In genomic region chr17:3952186-3952585, GRCh38 we compare ENCODE assay signal across 19 cellular contexts. TPM values are rescaled to one million over a fixed set of nuclear protein-coding genes. Genes with fewer than 3 reads are reported as not detected.
DNase-seq lines count a peak whose midpoint lies in the region; ATAC-seq and TF ChIP-seq lines count a peak whose summit lies in the region.
"Had no signal": no experiment of that assay in that cellular context is flagged by ENCODE, and none has a peak within 500 bp of the region (broad histone marks: within the 10 kb centered on the region; RNA-seq: fewer than 3 reads in every experiment).

No MANE protein-coding gene starts in this region.

- peak overlapping the region; percentile 83 for H3K27ac Mint-ChIP-seq in activated naive CD4-positive, alpha-beta T cell treated with anti-CD3 and anti-CD28 coated beads, Interleukin-2, amount 50 U/mL, for 24 hours
- H3K27ac Mint-ChIP-seq in IgD-negative memory B cell = peak overlapping the region in 2 of 3 donors; percentile 51 to 92
- peak overlapping the region; percentile 32; the same call in 1 of the 2 replicates for H3K27ac Mint-ChIP-seq in WTC11

- no peak overlapping the region for H3K4me3 Mint-ChIP-seq in activated naive CD4-positive, alpha-beta T cell treated with anti-CD3 and anti-CD28 coated beads, Interleukin-2, amount 50 U/mL, for 24 hours
- H3K4me3 Mint-ChIP-seq in IgD-negative memory B cell = no peak overlapping the region
- no peak overlapping the region for H3K4me3 Mint-ChIP-seq in WTC11
- H3K4me3 Mint-ChIP-seq: CD4-positive, CD25-positive, alpha-beta regulatory T cell; CD8-positive, alpha-beta memory T cell; H9 had no signal

- no peaks in the 10 kb centered on the region for H3K9me3 Mint-ChIP-seq in activated naive CD4-positive, alpha-beta T cell treated with anti-CD3 and anti-CD28 coated beads, Interleukin-2, amount 50 U/mL, for 24 hours
- H3K9me3 Mint-ChIP-seq in IgD-negative memory B cell (no peaks in the 10 kb centered on the region), WTC11 (no peaks in the 10 kb centered on the region)
- H3K9me3 Mint-ChIP-seq: CD4-positive, CD25-positive, alpha-beta regulatory T cell; CD8-positive, alpha-beta memory T cell; H9 had no signal

- POLR2A ChIA-PET in WTC11 (lab: Charles Lee) = no interaction called here

- TF ChIP-seq CTCF in WTC11 (IDR thresholded peaks at IDR 0.05) = no peak

- no peak for DNase-seq in activated naive CD4-positive, alpha-beta T cell treated with anti-CD3 and anti-CD28 coated beads, Interleukin-2, amount 50 U/mL, for 16 hours
- no peak for DNase-seq in WTC11 (ENCODE audit: low spot score)
- DNase-seq in mesenteric fat pad (ENCODE audit: low spot score) = peak; percentile 84
- no peak for DNase-seq in T-helper 1 cell
- DNase-seq: BE2C; C1 segment of cervical spinal cord; CD4-positive, CD25-positive, alpha-beta regulatory T cell; CD8-positive, alpha-beta memory T cell; COR-L47; DMS 273 treated with DMSO at 0.1 percent for 48 hours; DMS53; DND-41; EL; H9 had no signal

- H3K27me3 Mint-ChIP-seq in activated naive CD4-positive, alpha-beta T cell treated with anti-CD3 and anti-CD28 coated beads, Interleukin-2, amount 50 U/mL, for 24 hours = no peaks in the 10 kb centered on the region
- H3K27me3 Mint-ChIP-seq in IgD-negative memory B cell (no peaks in the 10 kb centered on the region), WTC11 (ENCODE audit: low read depth) (no peaks in the 10 kb centered on the region)
- H3K27me3 Mint-ChIP-seq: CD4-positive, CD25-positive, alpha-beta regulatory T cell; CD8-positive, alpha-beta memory T cell had no signal

- CTCF ChIA-PET in WTC11 (lab: Charles Lee) = no interaction called here

- peaks cover 13% of the 10 kb centered on the region for H3K4me1 Mint-ChIP-seq in activated naive CD4-positive, alpha-beta T cell treated with anti-CD3 and anti-CD28 coated beads, Interleukin-2, amount 50 U/mL, for 24 hours
- peaks cover 10 to 13% (median 12%) of the 10 kb centered on the region in 3 donors for H3K4me1 Mint-ChIP-seq in IgD-negative memory B cell
- peaks cover 25% of the 10 kb centered on the region for H3K4me1 Mint-ChIP-seq in WTC11

- ATAC-seq in WTC11 = no peak
- ATAC-seq in activated CD4-positive, CD25-positive, alpha-beta regulatory T cell treated with anti-CD3 and anti-CD28 coated beads, Interleukin-2, amount 50 U/mL, for 24 hours = no peak
- ATAC-seq: GM12878 had no signal

- peaks cover 3% of the 10 kb centered on the region for H3K36me3 Mint-ChIP-seq in activated naive CD4-positive, alpha-beta T cell treated with anti-CD3 and anti-CD28 coated beads, Interleukin-2, amount 50 U/mL, for 24 hours
- H3K36me3 Mint-ChIP-seq in IgD-negative memory B cell (peaks cover under 1% of the 10 kb centered on the region), WTC11 (no peaks in the 10 kb centered on the region; the same call in 1 of the 2 replicates)

TF ChIP-seq in WTC11, 78 proteins besides CTCF, POLR2A, EP300 and RAD21:
- TF ChIP-seq TCF7 (CRISPR knock-in tag; IDR thresholded peaks at IDR 0.05; ENCODE audit: low read depth) = no peak
- no peak for TF ChIP-seq MLX (CRISPR knock-in tag; IDR thresholded peaks at IDR 0.05)
- no peak for TF ChIP-seq SP1 (CRISPR knock-in tag; conservative IDR thresholded peaks at IDR 0.05)
- TF ChIP-seq ZMAT4 (CRISPR knock-in tag; IDR thresholded peaks at IDR 0.05) = no peak
- no peak for TF ChIP-seq TEAD4 (CRISPR knock-in tag; IDR thresholded peaks at IDR 0.05)
- no peak for TF ChIP-seq ZNF425 (CRISPR knock-in tag; conservative IDR thresholded peaks at IDR 0.05)
- TF ChIP-seq JUN (CRISPR knock-in tag; IDR thresholded peaks at IDR 0.05) = no peak
TF ChIP-seq in WTC11: peak in this region for 0.

RNA-seq across cellular contexts. Expression of gene ATP2A3, which starts 12.1 kb away (rescaled TPM):
- polyA plus RNA-seq in IgD-negative memory B cell = 155 TPM
- total RNA-seq in WTC11 (2021) (35.6 to 39.1 TPM (median 37.8 TPM) in 3 replicates), mesenteric fat pad (9.7 TPM)

RNA-seq across cellular contexts. Expression of gene P2RX1, which starts 35.9 kb away (rescaled TPM):
- 2.4 TPM for polyA plus RNA-seq in IgD-negative memory B cell
- total RNA-seq in WTC11 (2021) = 0.07 TPM in 1 of 3 replicates, not detected in the others
- total RNA-seq in mesenteric fat pad = 2.3 TPM
- total RNA-seq: G401, H9 had no signal
- polyA plus RNA-seq: CD4-positive, CD25-positive, alpha-beta regulatory T cell; CD8-positive, alpha-beta memory T cell had no signal

RNA-seq across cellular contexts. Expression of gene CAMKK1, which starts 59.3 kb away (rescaled TPM):
- 0.53 TPM for polyA plus RNA-seq in IgD-negative memory B cell
- 8.0 to 9.6 TPM (median 8.7 TPM) in 3 replicates for total RNA-seq in WTC11 (2021)
- 4.9 TPM for total RNA-seq in mesenteric fat pad

Comparison
In these comparisons a context has a peak if more than half of its experiments do, and no peak if none do; other contexts are left out.
1. H3K27ac Mint-ChIP-seq: peak in every context shown above with its lines; median percentile 83 in activated naive CD4-positive, alpha-beta T cell treated with anti-CD3 and anti-CD28 coated beads, Interleukin-2, amount 50 U/mL, for 24 hours; 72 in IgD-negative memory B cell; 32 in WTC11.